In genomic region chr14:85416771-85417170, GRCh38 we compare ENCODE assay signal across 11 cellular contexts.
A peak's percentile ranks its signal among the peaks of the same experiment; 100 is the strongest.
DNase-seq lines count a peak whose midpoint lies in the region; ATAC-seq and TF ChIP-seq lines count a peak whose summit lies in the region.
"Had no signal": no experiment of that assay in that cellular context is flagged by ENCODE, and none has a peak within 500 bp of the region (broad histone marks: within the 10 kb centered on the region; RNA-seq: fewer than 3 reads in every experiment).

No MANE protein-coding gene starts in this region.

- H3K27me3 ChIP-seq in lower lobe of right lung (ENCODE audit: low read depth) (no peaks in the 10 kb centered on the region), right cardiac atrium (ENCODE audit: control insufficient read depth, insufficient read depth) (no peaks in the 10 kb centered on the region)

- intact Hi-C loops in lower lobe of right lung (cut with DNase I) (no loop called here), right cardiac atrium (cut with DNase I) (loop anchor here in 3 of 4 donors (10.0 kb wide), 2 partner anchors 108 to 118 kb away; partner anchors contain the start of gene FLRT2 (in 1 of the 3))

- ATAC-seq in lower lobe of right lung (peak; percentile 58 to 60), right cardiac atrium (no peak)
- no peak for ATAC-seq in stimulated activated naive CD8-positive, alpha-beta T cell treated with anti-CD3 and anti-CD28 coated beads, Interleukin-15, amount 100 ng/mL, for 72 hours
- ATAC-seq: left ventricle myocardium superior had no signal

- H3K27ac ChIP-seq in lower lobe of right lung = no peak overlapping the region
- no peak overlapping the region for H3K27ac ChIP-seq in right cardiac atrium (ENCODE audit: low read length)

- no peaks in the 10 kb centered on the region for H3K4me1 Mint-ChIP-seq in stimulated activated naive CD8-positive, alpha-beta T cell treated with anti-CD3 and anti-CD28 coated beads, Interleukin-15, amount 100 ng/mL, for 72 hours

- no peaks in the 10 kb centered on the region for H3K36me3 ChIP-seq in lower lobe of right lung

- DNase-seq in AG20443 (ENCODE audit: low spot score) (peak; percentile 41), Kasumi-1 (lab: John Stamatoyannopoulos, UW) (peak; percentile 96 to 97), astrocyte of the cerebellum (ENCODE audit: low read depth) (peak; percentile 3), lower lobe of right lung (no peak), DMS114 treated with DMSO at 0.1 percent for 48 hours (lab: John Stamatoyannopoulos, UW; ENCODE audit: unreplicated experiment) (no peak), NCI-H748 treated with DMSO at 0.1 percent for 48 hours (lab: John Stamatoyannopoulos, UW) (no peak), right cardiac atrium (no peak)
- no peak for DNase-seq in stimulated activated naive CD8-positive, alpha-beta T cell treated with anti-CD3 and anti-CD28 coated beads, Interleukin-15, amount 100 ng/mL, for 72 hours
- DNase-seq: effector CD8-positive, alpha-beta T cell; left ventricle myocardium superior; NCI-H2081 had no signal

- no peaks in the 10 kb centered on the region for H3K4me1 ChIP-seq in lower lobe of right lung
- H3K4me1 ChIP-seq in right cardiac atrium (ENCODE audit: control insufficient read depth, insufficient read depth, low read length) = no peaks in the 10 kb centered on the region

- in situ Hi-C loops in astrocyte of the cerebellum (cut with HindIII; ENCODE audit: low sequenced_read_pairs) = no loop called here

- no peaks in the 10 kb centered on the region for H3K27me3 Mint-ChIP-seq in stimulated activated naive CD8-positive, alpha-beta T cell treated with anti-CD3 and anti-CD28 coated beads, Interleukin-15, amount 100 ng/mL, for 72 hours

- no peak overlapping the region for H3K4me3 Mint-ChIP-seq in stimulated activated naive CD8-positive, alpha-beta T cell treated with anti-CD3 and anti-CD28 coated beads, Interleukin-15, amount 100 ng/mL, for 72 hours

- H3K9me3 Mint-ChIP-seq in stimulated activated naive CD8-positive, alpha-beta T cell treated with anti-CD3 and anti-CD28 coated beads, Interleukin-15, amount 100 ng/mL, for 72 hours = no peaks in the 10 kb centered on the region

- 32% methylated on average over 2 of the region's 2 CpGs for WGBS in right cardiac atrium

- no peak overlapping the region for H3K4me3 ChIP-seq in astrocyte of the cerebellum (ENCODE audit: low read depth, low read length)
- no peak overlapping the region for H3K4me3 ChIP-seq in lower lobe of right lung
- H3K4me3 ChIP-seq in right cardiac atrium (ENCODE audit: low read length) = no peak overlapping the region

- H3K27ac Mint-ChIP-seq in stimulated activated naive CD8-positive, alpha-beta T cell treated with anti-CD3 and anti-CD28 coated beads, Interleukin-15, amount 100 ng/mL, for 72 hours = no peak overlapping the region

- H3K9me3 ChIP-seq in lower lobe of right lung = no peaks in the 10 kb centered on the region
- no peaks in the 10 kb centered on the region for H3K9me3 ChIP-seq in right cardiac atrium (ENCODE audit: control insufficient read depth, low read length)

- no peak for TF ChIP-seq CTCF in astrocyte of the cerebellum (IDR thresholded peaks at IDR 0.05; ENCODE audit: low read depth, low read length, missing control alignments)
- no peak for TF ChIP-seq CTCF in lower lobe of right lung (IDR thresholded peaks at IDR 0.05)

Comparison
In these comparisons a context has a peak if more than half of its experiments do, and no peak if none do; other contexts are left out.
1. DNase-seq: peak in AG20443 (single experiment), Kasumi-1 (2 of 2) and astrocyte of the cerebellum (single experiment); none in lower lobe of right lung (single experiment), stimulated activated naive CD8-positive, alpha-beta T cell treated with anti-CD3 and anti-CD28 coated beads, Interleukin-15, amount 100 ng/mL, for 72 hours (0 of 2), DMS114 treated with DMSO at 0.1 percent for 48 hours (single experiment), NCI-H748 treated with DMSO at 0.1 percent for 48 hours (single experiment) and right cardiac atrium (0 of 3).
2. ATAC-seq: peak in lower lobe of right lung (2 of 2); none in stimulated activated naive CD8-positive, alpha-beta T cell treated with anti-CD3 and anti-CD28 coated beads, Interleukin-15, amount 100 ng/mL, for 72 hours (single experiment) and right cardiac atrium (0 of 2).